ENCODE assay signal across 9 cellular contexts in the genomic region with DNA sequence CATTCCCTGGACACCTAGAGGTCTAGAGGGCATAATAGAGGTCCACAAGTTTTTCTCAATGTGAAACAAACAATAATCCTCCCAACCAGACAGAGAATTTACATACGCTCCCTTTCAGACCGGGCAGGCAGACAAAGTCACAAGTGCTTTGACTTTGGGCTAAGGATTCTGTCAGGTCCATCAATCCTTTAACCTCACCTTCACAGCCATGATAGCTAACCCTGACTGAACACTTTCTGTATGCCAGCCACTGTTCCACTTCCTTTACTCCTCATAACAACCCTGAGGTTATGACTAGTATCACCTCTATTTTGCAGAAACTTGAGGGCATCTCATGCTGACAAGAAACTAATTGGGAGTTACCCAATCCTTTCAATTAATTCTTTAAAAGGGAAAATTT.
DNase-seq lines count a peak whose midpoint lies in the region; ATAC-seq and TF ChIP-seq lines count a peak whose summit lies in the region.
"Had no signal": no experiment of that assay in that cellular context is flagged by ENCODE, and none has a peak within 500 bp of the region (broad histone marks: within the 10 kb centered on the region; RNA-seq: fewer than 3 reads in every experiment).

No MANE protein-coding gene starts in this region.

- H4K20me1 ChIP-seq in OCI-LY1 (ENCODE audit: insufficient read depth, low read length) (no peaks in the 10 kb centered on the region), neural progenitor cell (ENCODE audit: low read depth) (no peaks in the 10 kb centered on the region)

- H3K9ac ChIP-seq in OCI-LY1 (ENCODE audit: low read length) (peak overlapping the region; percentile 65), neural progenitor cell (no peak overlapping the region)

- DNase-seq in activated CD4-positive, CD25-positive, alpha-beta regulatory T cell (lab: John Stamatoyannopoulos, UW) = no peak
- peak in 1 of 2 donors; percentile 45 for DNase-seq in stimulated activated effector memory CD8-positive, alpha-beta T cell treated with anti-CD3 and anti-CD28 coated beads, Interleukin-12 subunit alpha, Interleukin-12 subunit beta, amount 100 ng/mL, for 72 hours (ENCODE audit: low spot score in 2 of 2)
- DNase-seq in AG20443 (ENCODE audit: low spot score) (no peak), SIG-M5 treated with dmso at 0.1 percent for 504 hours (lab: John Stamatoyannopoulos, UW; ENCODE audit: unreplicated experiment) (no peak), neural progenitor cell (ENCODE audit: low spot score) (no peak)

- peaks cover 14% of the 10 kb centered on the region for H3K4me1 Mint-ChIP-seq in stimulated activated effector memory CD8-positive, alpha-beta T cell treated with anti-CD3 and anti-CD28 coated beads, Interleukin-12 subunit alpha, Interleukin-12 subunit beta, amount 100 ng/mL, for 72 hours
- H3K4me1 Mint-ChIP-seq in neural progenitor cell = peaks cover 6% of the 10 kb centered on the region

- peak overlapping the region; percentile 51 for H3K4me3 Mint-ChIP-seq in stimulated activated effector memory CD8-positive, alpha-beta T cell treated with anti-CD3 and anti-CD28 coated beads, Interleukin-12 subunit alpha, Interleukin-12 subunit beta, amount 100 ng/mL, for 72 hours
- H3K4me3 Mint-ChIP-seq in neural progenitor cell = no peak overlapping the region

- H3K27ac ChIP-seq in OCI-LY1 (ENCODE audit: low read depth, low read length, poor library complexity, severe bottlenecking) (peak overlapping the region; percentile 96), neural progenitor cell (no peak overlapping the region)
- H3K27ac ChIP-seq: A549 had no signal

- TF ChIP-seq CTCF in OCI-LY1 (IDR thresholded peaks at IDR 0.05; ENCODE audit: low read length) (no peak), neural progenitor cell (IDR thresholded peaks at IDR 0.05) (no peak)

- H3K9me2 ChIP-seq in OCI-LY1 (ENCODE audit: low read depth, low read length) = no peaks in the 10 kb centered on the region

- peak overlapping the region; percentile 51 for H3K4me3 ChIP-seq in OCI-LY1 (ENCODE audit: low read depth, low read length, poor library complexity, severe bottlenecking)
- no peak overlapping the region for H3K4me3 ChIP-seq in neural progenitor cell
- H3K4me3 ChIP-seq: A549 had no signal

- peak overlapping the region; percentile 86 for H3K27ac Mint-ChIP-seq in stimulated activated effector memory CD8-positive, alpha-beta T cell treated with anti-CD3 and anti-CD28 coated beads, Interleukin-12 subunit alpha, Interleukin-12 subunit beta, amount 100 ng/mL, for 72 hours
- no peak overlapping the region for H3K27ac Mint-ChIP-seq in neural progenitor cell

- H2AFZ ChIP-seq in OCI-LY1 (ENCODE audit: low read length) (peak overlapping the region; percentile 91), neural progenitor cell (replicated peaks) (no peak overlapping the region)

- H3K9me3 ChIP-seq in OCI-LY1 (ENCODE audit: low read length) (no peaks in the 10 kb centered on the region), neural progenitor cell (ENCODE audit: low read depth) (peaks cover under 1% of the 10 kb centered on the region)
- H3K9me3 ChIP-seq: A549 had no signal

- ATAC-seq in activated CD4-positive, CD25-positive, alpha-beta regulatory T cell treated with anti-CD3 and anti-CD28 coated beads, Interleukin-2, amount 50 U/mL, for 24 hours = peak; percentile 46 to 53
- peak; percentile 30 for ATAC-seq in HG02852 (IDR thresholded peaks at IDR 0.05; ENCODE audit: unreplicated experiment)
- peak; percentile 80 for ATAC-seq in stimulated activated effector memory CD8-positive, alpha-beta T cell treated with anti-CD3 and anti-CD28 coated beads, Interleukin-12 subunit alpha, Interleukin-12 subunit beta, amount 100 ng/mL, for 72 hours
- ATAC-seq: A549 had no signal

- no peaks in the 10 kb centered on the region for H3K36me3 Mint-ChIP-seq in stimulated activated effector memory CD8-positive, alpha-beta T cell treated with anti-CD3 and anti-CD28 coated beads, Interleukin-12 subunit alpha, Interleukin-12 subunit beta, amount 100 ng/mL, for 72 hours
- no peaks in the 10 kb centered on the region for H3K36me3 Mint-ChIP-seq in neural progenitor cell

- peaks cover 28% of the 10 kb centered on the region for H3K4me1 ChIP-seq in OCI-LY1 (ENCODE audit: insufficient read depth, low read length, severe bottlenecking)
- peaks cover 7% of the 10 kb centered on the region for H3K4me1 ChIP-seq in neural progenitor cell
- H3K4me1 ChIP-seq: A549 had no signal

- H3K36me3 ChIP-seq in OCI-LY1 (ENCODE audit: insufficient read depth, low read length) (no peaks in the 10 kb centered on the region), neural progenitor cell (no peaks in the 10 kb centered on the region)

- no peaks in the 10 kb centered on the region for H3K9me3 Mint-ChIP-seq in stimulated activated effector memory CD8-positive, alpha-beta T cell treated with anti-CD3 and anti-CD28 coated beads, Interleukin-12 subunit alpha, Interleukin-12 subunit beta, amount 100 ng/mL, for 72 hours
- peaks cover 2% of the 10 kb centered on the region for H3K9me3 Mint-ChIP-seq in neural progenitor cell

- H3F3A ChIP-seq in OCI-LY1 (ENCODE audit: insufficient read depth, low read length) = no peaks in the 10 kb centered on the region
- H3F3A ChIP-seq in neural progenitor cell (ENCODE audit: low read depth) = no peaks in the 10 kb centered on the region

- H3K4me2 ChIP-seq in OCI-LY1 (ENCODE audit: low read length) (peak overlapping the region; percentile 85), neural progenitor cell (no peak overlapping the region)
- H3K4me2 ChIP-seq: A549 had no signal

- H3K79me2 ChIP-seq in OCI-LY1 (ENCODE audit: insufficient read depth, low read length) (no peaks in the 10 kb centered on the region), neural progenitor cell (ENCODE audit: low read depth) (no peaks in the 10 kb centered on the region)

- no peaks in the 10 kb centered on the region for H3K27me3 ChIP-seq in OCI-LY1 (ENCODE audit: insufficient read depth, low read length)
- no peaks in the 10 kb centered on the region for H3K27me3 ChIP-seq in neural progenitor cell

- no peaks in the 10 kb centered on the region for H3K27me3 Mint-ChIP-seq in neural progenitor cell (ENCODE audit: insufficient read depth, low read depth)

Comparison
In these comparisons a context has a peak if more than half of its experiments do, and no peak if none do; other contexts are left out.
1. ATAC-seq: peak in every context shown above with its lines; median percentile 80 in stimulated activated effector memory CD8-positive, alpha-beta T cell treated with anti-CD3 and anti-CD28 coated beads, Interleukin-12 subunit alpha, Interleukin-12 subunit beta, amount 100 ng/mL, for 72 hours; 50 in activated CD4-positive, CD25-positive, alpha-beta regulatory T cell treated with anti-CD3 and anti-CD28 coated beads, Interleukin-2, amount 50 U/mL, for 24 hours; 30 in HG02852.